In genomic region chr17:43888548-43888947, GRCh38 we compare ENCODE assay signal across 34 cellular contexts. TPM values are rescaled to one million over a fixed set of nuclear protein-coding genes. Genes with fewer than 3 reads are reported as not detected.
"Had no signal": no experiment of that assay in that cellular context is flagged by ENCODE, and none has a peak within 500 bp of the region (broad histone marks: within the 10 kb centered on the region; RNA-seq: fewer than 3 reads in every experiment).

No MANE protein-coding gene starts in this region.

- H3K27me3 ChIP-seq: adrenal gland, body of pancreas, breast epithelium had no signal

- H3K36me3 Mint-ChIP-seq: activated naive CD4-positive, alpha-beta T cell treated with anti-CD3 and anti-CD28 coated beads, Interleukin-2, amount 50 U/mL, for 72 hours had no signal

- H3K9me3 Mint-ChIP-seq: activated B cell treated with CpG ODN at 0.5 μM for 24 hours; activated CD4-positive, alpha-beta T cell treated with anti-CD3 and anti-CD28 coated beads, Interleukin-2, amount 10 ng/mL, durations not matched to agents 24 days and 14 days; activated CD8-positive, alpha-beta T cell treated with anti-CD3 and anti-CD28 coated beads for 36 hours; activated naive CD4-positive, alpha-beta T cell treated with anti-CD3 and anti-CD28 coated beads for 36 hours; activated naive CD4-positive, alpha-beta T cell treated with anti-CD3 and anti-CD28 coated beads, Interleukin-2, amount 50 U/mL, for 72 hours; activated T-cell treated with anti-CD3 and anti-CD28 coated beads, Interleukin-2, amount 50 U/mL, for 24 hours had no signal

- H3K4me3 ChIP-seq: adrenal gland, body of pancreas, breast epithelium had no signal

- H3K27ac ChIP-seq: adrenal gland, body of pancreas, breast epithelium had no signal

- H3K4me1 ChIP-seq: adrenal gland, body of pancreas, breast epithelium had no signal

- H3K27ac Mint-ChIP-seq: activated B cell treated with CpG ODN at 0.5 μM for 24 hours; activated CD4-positive, alpha-beta T cell treated with anti-CD3 and anti-CD28 coated beads, Interleukin-2, amount 10 ng/mL, durations not matched to agents 24 days and 14 days; activated CD8-positive, alpha-beta T cell treated with anti-CD3 and anti-CD28 coated beads for 36 hours; activated naive CD4-positive, alpha-beta T cell treated with anti-CD3 and anti-CD28 coated beads for 36 hours; activated naive CD4-positive, alpha-beta T cell treated with anti-CD3 and anti-CD28 coated beads, Interleukin-2, amount 50 U/mL, for 72 hours; activated T-cell treated with anti-CD3 and anti-CD28 coated beads, Interleukin-2, amount 50 U/mL, for 24 hours had no signal

- DNase-seq: activated B cell treated with CpG ODN at 0.5 μM for 24 hours; activated CD4-positive, alpha-beta T cell treated with anti-CD3 and anti-CD28 coated beads for 1 hour; activated CD4-positive, alpha-beta T cell treated with anti-CD3 and anti-CD28 coated beads, Interleukin-2, amount 10 ng/mL, durations not matched to agents 24 days and 14 days; activated CD4-positive, alpha-beta T cell treated with anti-CD3 and anti-CD28 coated beads, Interleukin-2, amount 50 U/mL, for 4 hours; activated CD8-positive, alpha-beta T cell treated with anti-CD3 and anti-CD28 coated beads for 36 hours; activated gamma-delta T cell treated with Interleukin-2 at 50 U/mL for 16 hours; activated naive CD4-positive, alpha-beta T cell treated with anti-CD3 and anti-CD28 coated beads for 36 hours; activated T-cell treated with anti-CD3 and anti-CD28 coated beads, Interleukin-2, amount 50 U/mL, for 24 hours; adrenal gland; body of pancreas; caudate nucleus; cerebellar nuclear complex; Kasumi-1; KG1; MM.1S; MV-4-11; NCI-H1092; NCI-H1436 treated with DMSO at 0.1 percent for 48 hours; NCI-H1694 treated with DMSO at 0.1 percent for 48 hours; NCI-H2029; NCI-H2171 treated with DMSO at 0.1 percent for 48 hours; NCI-H2227 treated with DMSO at 0.1 percent for 48 hours; NCI-H446; NCI-H510A treated with DMSO at 0.1 percent for 48 hours; NCI-H526 treated with DMSO at 0.1 percent for 48 hours; NCI-H774; OCI-M1; Right ventricle myocardium superior; T1000 had no signal

- FAIRE-seq: astrocyte had no signal

- H3K4me1 Mint-ChIP-seq: activated B cell treated with CpG ODN at 0.5 μM for 24 hours; activated CD4-positive, alpha-beta T cell treated with anti-CD3 and anti-CD28 coated beads, Interleukin-2, amount 10 ng/mL, durations not matched to agents 24 days and 14 days had no signal

- H3K36me3 ChIP-seq: adrenal gland, breast epithelium had no signal

- H3K27me3 Mint-ChIP-seq: activated CD8-positive, alpha-beta T cell treated with anti-CD3 and anti-CD28 coated beads for 36 hours; activated T-cell treated with anti-CD3 and anti-CD28 coated beads, Interleukin-2, amount 50 U/mL, for 24 hours had no signal

- H3K4me3 Mint-ChIP-seq: activated B cell treated with CpG ODN at 0.5 μM for 24 hours; activated CD4-positive, alpha-beta T cell treated with anti-CD3 and anti-CD28 coated beads, Interleukin-2, amount 10 ng/mL, durations not matched to agents 24 days and 14 days; activated CD8-positive, alpha-beta T cell treated with anti-CD3 and anti-CD28 coated beads for 36 hours; activated naive CD4-positive, alpha-beta T cell treated with anti-CD3 and anti-CD28 coated beads for 36 hours; activated T-cell treated with anti-CD3 and anti-CD28 coated beads, Interleukin-2, amount 50 U/mL, for 24 hours had no signal

- H3K9me3 ChIP-seq: adrenal gland, body of pancreas, breast epithelium had no signal

- ATAC-seq: activated CD8-positive, alpha-beta T cell treated with anti-CD3 and anti-CD28 coated beads for 36 hours; activated naive CD4-positive, alpha-beta T cell treated with anti-CD3 and anti-CD28 coated beads, Interleukin-2, amount 50 U/mL, for 72 hours; body of pancreas had no signal

RNA-seq across cellular contexts. Expression of gene MPP2, which starts 18.8 kb away (rescaled TPM):
- total RNA-seq: activated B cell treated with CpG ODN at 0.5 μM for 24 hours had no signal

RNA-seq across cellular contexts. Expression of gene CD300LG, which starts 41.6 kb away (rescaled TPM):
- total RNA-seq: activated B cell treated with CpG ODN at 0.5 μM for 24 hours; activated CD4-positive, alpha-beta T cell treated with anti-CD3 and anti-CD28 coated beads, Interleukin-2, amount 10 ng/mL, durations not matched to agents 24 days and 14 days; activated CD8-positive, alpha-beta T cell treated with anti-CD3 and anti-CD28 coated beads for 36 hours; activated naive CD4-positive, alpha-beta T cell treated with anti-CD3 and anti-CD28 coated beads for 36 hours; activated naive CD4-positive, alpha-beta T cell treated with anti-CD3 and anti-CD28 coated beads, Interleukin-2, amount 50 U/mL, for 72 hours; astrocyte; T-helper 1 cell treated with Interleukin-12 subunit alpha and Interleukin-12 subunit beta and Interleukin-4 antibody, amounts not matched to agents 30 ng/mL and 1 ng/mL, for 36 hours; T-helper 2 cell treated with Interferon-gamma antibody and Interleukin-4, amounts not matched to agents 100 ng/mL and 5 ng/mL, for 36 hours had no signal

RNA-seq across cellular contexts. Expression of gene PPY, which starts 53.7 kb away (rescaled TPM):
- total RNA-seq: activated B cell treated with CpG ODN at 0.5 μM for 24 hours; activated CD4-positive, alpha-beta T cell treated with anti-CD3 and anti-CD28 coated beads, Interleukin-2, amount 10 ng/mL, durations not matched to agents 24 days and 14 days; activated CD8-positive, alpha-beta T cell treated with anti-CD3 and anti-CD28 coated beads for 36 hours; activated naive CD4-positive, alpha-beta T cell treated with anti-CD3 and anti-CD28 coated beads for 36 hours; activated naive CD4-positive, alpha-beta T cell treated with anti-CD3 and anti-CD28 coated beads, Interleukin-2, amount 50 U/mL, for 72 hours; adrenal gland; astrocyte; breast epithelium; Right ventricle myocardium superior; T-helper 1 cell treated with Interleukin-12 subunit alpha and Interleukin-12 subunit beta and Interleukin-4 antibody, amounts not matched to agents 30 ng/mL and 1 ng/mL, for 36 hours; T-helper 2 cell treated with Interferon-gamma antibody and Interleukin-4, amounts not matched to agents 100 ng/mL and 5 ng/mL, for 36 hours had no signal
- polyA plus RNA-seq: adrenal gland had no signal

RNA-seq across cellular contexts. Expression of gene MPP3, which starts 55.6 kb away (rescaled TPM):
- total RNA-seq: activated B cell treated with CpG ODN at 0.5 μM for 24 hours; T-helper 1 cell treated with Interleukin-12 subunit alpha and Interleukin-12 subunit beta and Interleukin-4 antibody, amounts not matched to agents 30 ng/mL and 1 ng/mL, for 36 hours; T-helper 2 cell treated with Interferon-gamma antibody and Interleukin-4, amounts not matched to agents 100 ng/mL and 5 ng/mL, for 36 hours had no signal
